In genomic region chrX:132491191-132491590, GRCh38 we compare ENCODE assay signal across 8 cellular contexts. TPM values are rescaled to one million over a fixed set of nuclear protein-coding genes. Genes with fewer than 3 reads are reported as not detected.
DNase-seq lines count a peak whose midpoint lies in the region; ATAC-seq and TF ChIP-seq lines count a peak whose summit lies in the region.

No MANE protein-coding gene starts in this region.

- DNase-seq in MV-4-11 (lab: John Stamatoyannopoulos, UW): peak; percentile 91
- DNase-seq in naive thymus-derived CD4-positive, alpha-beta T cell: peak in 7 of 9 donors; percentile 25 to 56 (median 40)
- DNase-seq in NCI-H2029 treated with DMSO at 0.1 percent for 48 hours (lab: John Stamatoyannopoulos, UW): no peak

- H3K27ac ChIP-seq in naive thymus-derived CD4-positive, alpha-beta T cell (ENCODE audit: low read depth, low read length): no peak overlapping the region

- no peaks in the 10 kb centered on the region for H3K36me3 Mint-ChIP-seq in activated T-helper 17 cell treated with anti-CD3 and anti-CD28 coated beads, Interleukin-2, amount 50 U/mL, for 72 hours (ENCODE audit: low read depth)
- no peaks in the 10 kb centered on the region for H3K36me3 Mint-ChIP-seq in naive thymus-derived CD4-positive, alpha-beta T cell

- intact Hi-C loops in naive thymus-derived CD4-positive, alpha-beta T cell (cut with micrococcal nuclease): loop anchor here (1.0 to 5.0 kb wide), 4 partner anchors 101 to 199 kb away; no protein-coding TSS in a partner anchor

- CTCF ChIA-PET in naive thymus-derived CD4-positive, alpha-beta T cell (lab: Charles Lee): interaction anchor here (0.5 to 1.6 kb wide), 6 partner anchors 12 to 663 kb away, joined by 3 to 4 read pairs (median 3); no protein-coding TSS in a partner anchor

- H3K36me3 ChIP-seq in naive thymus-derived CD4-positive, alpha-beta T cell (ENCODE audit: control insufficient read depth in 2 of 3, insufficient read depth in 3 of 3, low read length in 3 of 3): peaks cover 0 to 4% (median 0%) of the 10 kb centered on the region in 3 experiments

- peak overlapping the region; percentile 86 for H3K4me3 Mint-ChIP-seq in activated T-helper 17 cell treated with anti-CD3 and anti-CD28 coated beads, Interleukin-2, amount 50 U/mL, for 72 hours
- peak overlapping the region; percentile 89 to 98 (median 93) for H3K4me3 Mint-ChIP-seq in naive thymus-derived CD4-positive, alpha-beta T cell

- POLR2A ChIA-PET in naive thymus-derived CD4-positive, alpha-beta T cell (lab: Charles Lee): interaction anchor here (1.1 to 2.3 kb wide), 4 partner anchors 10 to 272 kb away, joined by 3 to 14 read pairs (median 6); partner anchors contain the start of gene RAP2C

- H3K27ac Mint-ChIP-seq in activated T-helper 17 cell treated with anti-CD3 and anti-CD28 coated beads, Interleukin-2, amount 50 U/mL, for 72 hours: no peak overlapping the region
- H3K27ac Mint-ChIP-seq in naive thymus-derived CD4-positive, alpha-beta T cell: peak overlapping the region in 8 of 9 donors; percentile 11 to 82 (median 34)

- peak; percentile 20 for TF ChIP-seq CTCF in GM12873 (IDR thresholded peaks at IDR 0.05; ENCODE audit: insufficient read depth, low read depth, low read length, missing control alignments)

- H3K27me3 ChIP-seq in naive thymus-derived CD4-positive, alpha-beta T cell (ENCODE audit: control insufficient read depth in 2 of 2, insufficient read depth in 2 of 2, low read length in 2 of 2): no peaks in the 10 kb centered on the region

- H3K4me3 ChIP-seq in naive thymus-derived CD4-positive, alpha-beta T cell (ENCODE audit: low read length): peak overlapping the region; percentile 74

- peaks cover 6% of the 10 kb centered on the region for H3K4me1 Mint-ChIP-seq in activated T-helper 17 cell treated with anti-CD3 and anti-CD28 coated beads, Interleukin-2, amount 50 U/mL, for 72 hours
- peaks cover 10 to 37% (median 26%) of the 10 kb centered on the region in 7 donors for H3K4me1 Mint-ChIP-seq in naive thymus-derived CD4-positive, alpha-beta T cell

- no peaks in the 10 kb centered on the region for H3K27me3 Mint-ChIP-seq in activated T-helper 17 cell treated with anti-CD3 and anti-CD28 coated beads, Interleukin-2, amount 50 U/mL, for 72 hours
- peaks cover 0 to 18% (median 0%) of the 10 kb centered on the region in 5 donors for H3K27me3 Mint-ChIP-seq in naive thymus-derived CD4-positive, alpha-beta T cell

- no peaks in the 10 kb centered on the region for H3K9me3 ChIP-seq in naive thymus-derived CD4-positive, alpha-beta T cell (ENCODE audit: control insufficient read depth in 2 of 3, low read length in 3 of 3)

- no peaks in the 10 kb centered on the region for H3K9me3 Mint-ChIP-seq in activated T-helper 17 cell treated with anti-CD3 and anti-CD28 coated beads, Interleukin-2, amount 50 U/mL, for 72 hours
- no peaks in the 10 kb centered on the region for H3K9me3 Mint-ChIP-seq in naive thymus-derived CD4-positive, alpha-beta T cell

- peaks cover 4 to 12% of the 10 kb centered on the region in 2 donors for H3K4me1 ChIP-seq in naive thymus-derived CD4-positive, alpha-beta T cell (ENCODE audit: control insufficient read depth in 2 of 2, insufficient read depth in 2 of 2, low read length in 2 of 2)

- ATAC-seq in GM21786 (IDR thresholded peaks at IDR 0.05; ENCODE audit: unreplicated experiment) (peak; percentile 51), GM19328 (IDR thresholded peaks at IDR 0.05; ENCODE audit: unreplicated experiment) (no peak), GM19023 (IDR thresholded peaks at IDR 0.05; ENCODE audit: unreplicated experiment) (no peak)
- peak; percentile 39 for ATAC-seq in activated T-helper 17 cell treated with anti-CD3 and anti-CD28 coated beads, Interleukin-2, amount 50 U/mL, for 72 hours (replicated peaks)
- peak; percentile 69 for ATAC-seq in naive thymus-derived CD4-positive, alpha-beta T cell

RNA-seq across cellular contexts. Expression of gene MBNL3, which starts 2.4 kb away (rescaled TPM):
- 10 to 100 TPM in 1 of 2 donors, 1 to 10 TPM in 1; 6.6 to 13.9 TPM for total RNA-seq in activated T-helper 17 cell treated with anti-CD3 and anti-CD28 coated beads, Interleukin-2, amount 50 U/mL, for 72 hours
- total RNA-seq in naive thymus-derived CD4-positive, alpha-beta T cell: 10 to 100 TPM; 20.8 to 34.0 (median 29.7) TPM
- 10 to 100 TPM; 28.7 to 38.5 TPM for polyA plus RNA-seq in naive thymus-derived CD4-positive, alpha-beta T cell

Comparison
In these comparisons a context has a peak if more than half of its experiments do, and no peak if none do; other contexts are left out.
1. ATAC-seq: peak in GM21786 (single experiment), activated T-helper 17 cell treated with anti-CD3 and anti-CD28 coated beads, Interleukin-2, amount 50 U/mL, for 72 hours (single experiment) and naive thymus-derived CD4-positive, alpha-beta T cell (single experiment); none in GM19328 (single experiment) and GM19023 (single experiment).